8 cellular contexts compared by ENCODE assay signal in the genomic region with DNA sequence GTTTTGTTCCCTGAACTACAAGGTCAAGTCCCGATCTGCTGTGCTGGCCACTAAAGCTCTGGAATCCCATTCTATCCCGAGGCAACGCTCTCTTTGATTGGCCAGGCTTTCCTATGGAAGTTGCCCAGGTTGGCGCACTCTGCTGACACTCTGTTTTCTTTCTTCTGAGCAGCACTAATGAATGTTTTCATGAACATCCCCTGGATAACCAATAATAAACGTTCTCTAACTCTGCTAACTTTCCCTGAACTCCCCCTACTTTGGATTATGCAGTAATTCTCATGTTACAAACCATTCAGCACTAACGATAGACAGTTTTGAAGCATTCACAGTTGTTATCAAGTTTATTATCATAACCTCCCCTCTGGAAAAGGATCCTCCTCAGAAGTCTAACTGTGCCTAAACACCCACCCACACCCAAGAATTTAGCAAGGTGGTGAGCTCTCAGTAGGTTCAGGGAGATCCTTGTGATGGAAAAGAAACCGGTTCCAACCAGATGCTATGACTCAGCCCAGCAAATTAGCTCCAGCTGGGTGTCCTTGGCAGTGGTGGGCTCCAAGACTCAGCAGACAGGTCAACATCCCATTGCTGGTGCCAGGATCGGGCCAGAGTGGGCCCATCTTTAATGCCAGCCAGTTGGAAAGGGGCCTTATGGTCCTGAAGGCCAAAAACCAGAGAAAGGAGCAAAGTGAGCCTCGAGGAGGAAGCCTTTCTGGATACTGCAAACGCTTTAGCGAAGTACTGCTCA.
A peak's percentile ranks its signal among the peaks of the same experiment; 100 is the strongest.
DNase-seq lines count a peak whose midpoint lies in the region; ATAC-seq and TF ChIP-seq lines count a peak whose summit lies in the region.

No MANE protein-coding gene starts in this region.

- CTCF ChIA-PET in CD4-positive, alpha-beta T cell (lab: Charles Lee), result interaction anchor here (1.4 to 1.7 kb wide), 2 partner anchors 13 to 69 kb away, joined by 4 to 6 read pairs; partner anchors contain the start of gene CREB3L2

- no peaks in the 10 kb centered on the region for H3K27me3 Mint-ChIP-seq in CD4-positive, alpha-beta T cell

- no peak for TF ChIP-seq CTCF in CD4-positive, alpha-beta T cell (IDR thresholded peaks at IDR 0.05)
- TF ChIP-seq CTCF in RWPE2 (IDR thresholded peaks at IDR 0.05; ENCODE audit: poor library complexity, severe bottlenecking) (no peak), neutrophil (IDR thresholded peaks at IDR 0.05) (no peak)

- no peaks in the 10 kb centered on the region for H3K27me3 ChIP-seq in CD4-positive, alpha-beta T cell (ENCODE audit: control insufficient read depth, insufficient read depth, low read length)
- no peaks in the 10 kb centered on the region for H3K27me3 ChIP-seq in RWPE2 (ENCODE audit: insufficient read depth, poor library complexity, severe bottlenecking)
- no peaks in the 10 kb centered on the region for H3K27me3 ChIP-seq in neutrophil

- DNase-seq in CD4-positive, alpha-beta T cell, result no peak
- no peak for DNase-seq in RWPE2 (ENCODE audit: low spot score)
- peak; percentile 58 to 64 for DNase-seq in erythroblast (lab: John Stamatoyannopoulos, UW)
- DNase-seq in retina, result no peak
- DNase-seq in germinal center (ENCODE audit: low spot score), result no peak
- DNase-seq in NAMALWA (ENCODE audit: low spot score), result no peak

- H3K4me1 Mint-ChIP-seq in CD4-positive, alpha-beta T cell (ENCODE audit: low read depth), result peaks cover 56% of the 10 kb centered on the region

- H3K9me3 Mint-ChIP-seq in CD4-positive, alpha-beta T cell, result no peaks in the 10 kb centered on the region

- H3K27ac ChIP-seq in CD4-positive, alpha-beta T cell (ENCODE audit: low read depth, low read length), result peak overlapping the region; percentile 4
- H3K27ac ChIP-seq in RWPE2 (ENCODE audit: poor library complexity, severe bottlenecking), result peak overlapping the region; percentile 78
- peak overlapping the region; percentile 69 for H3K27ac ChIP-seq in neutrophil

- H3K36me3 ChIP-seq in RWPE2 (ENCODE audit: low read depth), result no peaks in the 10 kb centered on the region; the same call in 1 of the 2 replicates
- H3K36me3 ChIP-seq in neutrophil, result peaks cover 2% of the 10 kb centered on the region

- intact Hi-C loops in CD4-positive, alpha-beta T cell (cut with DNase I, micrococcal nuclease), result no loop called here

- H3K4me1 ChIP-seq in RWPE2 (ENCODE audit: insufficient read depth, poor library complexity, severe bottlenecking) (peaks cover 66% of the 10 kb centered on the region), neutrophil (ENCODE audit: control insufficient read depth in 1 of 2, insufficient read depth in 1 of 2, low read depth in 1 of 2, low read length in 1 of 2) (peaks cover 45 to 50% of the 10 kb centered on the region in 2 experiments)

- POLR2A ChIA-PET in CD4-positive, alpha-beta T cell (lab: Charles Lee), result interaction anchor here (5.1 kb wide), 1 partner anchor 67 kb away, joined by 35 read pairs; the partner anchor contains the start of gene CREB3L2

- ATAC-seq in CD4-positive, alpha-beta T cell (ENCODE audit: poor library complexity), result no peak
- ATAC-seq in RWPE2 (ENCODE audit: low read depth) (no peak), GM18520 (IDR thresholded peaks at IDR 0.05; ENCODE audit: unreplicated experiment) (no peak)

- no peak for TF ChIP-seq POLR2A in erythroblast (IDR thresholded peaks at IDR 0.05; ENCODE audit: low read length)

- H3K36me3 Mint-ChIP-seq in CD4-positive, alpha-beta T cell (ENCODE audit: low read depth), result peaks cover 24% of the 10 kb centered on the region

- H3K9me3 ChIP-seq in CD4-positive, alpha-beta T cell (ENCODE audit: control insufficient read depth, low read length), result no peaks in the 10 kb centered on the region
- H3K9me3 ChIP-seq in RWPE2 (ENCODE audit: severe bottlenecking), result no peaks in the 10 kb centered on the region
- H3K9me3 ChIP-seq in neutrophil, result no peaks in the 10 kb centered on the region

- peak overlapping the region; percentile 8 for H3K4me3 Mint-ChIP-seq in CD4-positive, alpha-beta T cell

- H3K27ac Mint-ChIP-seq in CD4-positive, alpha-beta T cell, result peak overlapping the region; percentile 86

- H3K4me3 ChIP-seq in RWPE2 (ENCODE audit: severe bottlenecking) (no peak overlapping the region), neutrophil (ENCODE audit: low read depth in 1 of 2, low read length in 1 of 2) (no peak overlapping the region)

Comparison
In these comparisons a context has a peak if more than half of its experiments do, and no peak if none do; other contexts are left out.
1. DNase-seq: peak in erythroblast (2 of 2); none in CD4-positive, alpha-beta T cell (0 of 10), RWPE2 (single experiment), retina (single experiment), germinal center (single experiment) and NAMALWA (single experiment).
2. H3K27ac ChIP-seq: peak in every context shown above with its lines; median percentile 78 in RWPE2; 69 in neutrophil; 4 in CD4-positive, alpha-beta T cell.